ENCODE assay signal across 27 cellular contexts in the genomic region with DNA sequence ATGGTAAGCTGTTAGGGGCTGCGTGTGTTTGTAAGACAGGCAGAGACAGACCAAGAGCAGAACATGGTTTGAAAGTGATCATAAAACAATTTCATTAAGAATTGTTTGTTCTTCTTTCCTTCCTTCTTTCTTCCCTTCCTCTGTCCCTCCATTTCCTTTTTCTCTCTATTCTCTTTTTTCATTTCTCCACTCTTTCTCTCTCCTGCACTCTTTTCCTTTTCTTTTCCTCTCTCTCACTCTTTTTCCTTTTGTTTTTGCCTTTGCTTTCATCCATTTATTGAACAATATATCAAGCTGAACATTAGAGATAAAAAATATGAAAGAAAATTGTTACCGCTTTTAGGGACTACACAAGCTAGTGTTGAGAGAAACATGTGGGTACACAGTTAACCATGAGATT.
"Had no signal": no experiment of that assay in that cellular context is flagged by ENCODE, and none has a peak within 500 bp of the region (broad histone marks: within the 10 kb centered on the region; RNA-seq: fewer than 3 reads in every experiment).

No MANE protein-coding gene starts in this region.

- H3K36me3 ChIP-seq: left lung, lower lobe of right lung, neural progenitor cell, neutrophil, prostate gland, stomach, thyroid gland, transverse colon, upper lobe of right lung had no signal

- H2AFZ ChIP-seq: neural progenitor cell had no signal

- H3K9ac ChIP-seq: neural progenitor cell had no signal

- H3K9me3 Mint-ChIP-seq: natural killer cell had no signal

- H3K36me3 Mint-ChIP-seq: immature natural killer cell, natural killer cell, neural progenitor cell had no signal

- H3K9me3 ChIP-seq: prostate gland, testis, thyroid gland, transverse colon, upper lobe of right lung had no signal

- H3K27me3 ChIP-seq: left lung, neural progenitor cell, neutrophil, stomach, testis, thyroid gland, transverse colon, upper lobe of right lung had no signal

- H3K27ac Mint-ChIP-seq: immature natural killer cell; natural killer cell; nephron progenitor cell; neural progenitor cell; stimulated activated naive B cell treated with anti-CD40 and anti-IgM and Interleukin-4, amounts not matched to agents 10 μg/mL and 1 μg/mL and 100 μg/mL, for 72 hours had no signal

- H3K4me1 Mint-ChIP-seq: immature natural killer cell, natural killer cell, neural progenitor cell had no signal

- H3K4me2 ChIP-seq: neural progenitor cell had no signal

- H3K27ac ChIP-seq: left lung, lower lobe of right lung, neural progenitor cell, neutrophil, prostate gland, skin epidermis, stomach, testis, thyroid gland, transverse colon, upper lobe of right lung had no signal

- DNase-seq: hypothalamus; immature natural killer cell; kidney; left colon; left lung; lower lobe of right lung; mammary epithelial cell; mesenchymal stem cell; naive B cell; natural killer cell; nephron progenitor cell; occipital lobe; retina; right cardiac atrium; stimulated activated CD4-positive, alpha-beta T cell treated with anti-CD3 and anti-CD28 coated beads, Interleukin-1b, Interleukin-23, amount 100 ng/mL, for 48 hours; stimulated activated CD4-positive, alpha-beta T cell treated with anti-CD3 and anti-CD28 coated beads, Interleukin-2, amount 100 ng/mL, for 48 hours; stimulated activated naive B cell treated with anti-CD40 and anti-IgM and Interleukin-4, amounts not matched to agents 10 μg/mL and 1 μg/mL and 100 μg/mL, for 72 hours; stimulated activated naive CD8-positive, alpha-beta T cell treated with anti-CD3 and anti-CD28 coated beads, Interleukin-15, Interleukin-2, amounts not matched to agents 100 U/mL and 50 U/mL, for 24 hours; stomach; testis; thyroid gland; transverse colon; upper lobe of right lung had no signal

- H3K4me3 ChIP-seq: left lung, lower lobe of right lung, neural progenitor cell, prostate gland, skin epidermis, stomach, testis, thyroid gland, transverse colon, upper lobe of right lung had no signal

- H3K4me3 Mint-ChIP-seq: immature natural killer cell; naive B cell; natural killer cell; nephron progenitor cell; neural progenitor cell; stimulated activated naive B cell treated with anti-CD40 and anti-IgM and Interleukin-4, amounts not matched to agents 10 μg/mL and 1 μg/mL and 100 μg/mL, for 72 hours had no signal

- H3K4me1 ChIP-seq: left lung, lower lobe of right lung, neural progenitor cell, prostate gland, testis, thyroid gland, transverse colon, upper lobe of right lung had no signal
